Comparison of ENCODE assay signal across 1 cellular context in genomic region chr21:46458315-46459023, GRCh38.
TF ChIP-seq lines count a peak whose summit lies in the region.

DIP2A (plus strand) TSS chr21:46458891; CDS start chr21:46459132, 241 bp downstream.

TF ChIP-seq in K562, 482 proteins besides CTCF, POLR2A, EP300 and RAD21 (continued from another document and continues in another):
- TF ChIP-seq PTRF (tag; IDR thresholded peaks at IDR 0.05) (no peak), ZNF707 (CRISPR knock-in tag; conservative IDR thresholded peaks at IDR 0.05) (no peak), ZBTB9 (CRISPR knock-in tag; IDR thresholded peaks at IDR 0.05) (peak; percentile 88), ZNF263 (CRISPR knock-in tag; IDR thresholded peaks at IDR 0.05; ENCODE audit: borderline replicate concordance) (peak; percentile 89), DMBX1 (CRISPR knock-in tag; IDR thresholded peaks at IDR 0.05; ENCODE audit: borderline replicate concordance) (peak; percentile 89), RFX7 (CRISPR knock-in tag; IDR thresholded peaks at IDR 0.05) (peak; percentile 74; the same call in 1 of the 2 replicates), ZNF197 (CRISPR knock-in tag; IDR thresholded peaks at IDR 0.05; ENCODE audit: low read depth) (peak; percentile 66), BRF1 (IDR thresholded peaks at IDR 0.05; ENCODE audit: borderline replicate concordance, extremely low read depth, insufficient read length) (no peak), BDP1 (IDR thresholded peaks at IDR 0.05; ENCODE audit: insufficient read depth, insufficient read length) (no peak), FOS (IDR thresholded peaks at IDR 0.05; ENCODE audit: extremely low read depth, insufficient read length) (peak; percentile 75), ZBTB49 (CRISPR knock-in tag; IDR thresholded peaks at IDR 0.05; ENCODE audit: borderline replicate concordance) (no peak), RBM25 (IDR thresholded peaks at IDR 0.05; ENCODE audit: low read depth, low read length, severe bottlenecking) (peak; percentile 97), NCOA4 (IDR thresholded peaks at IDR 0.05; ENCODE audit: partially characterized antibody) (no peak), SRSF1 (IDR thresholded peaks at IDR 0.05; ENCODE audit: low read depth, low read length) (no peak), SNAPC5 (CRISPR knock-in tag; IDR thresholded peaks at IDR 0.05) (no peak), ZNF41 (CRISPR knock-in tag; conservative IDR thresholded peaks at IDR 0.05) (no peak), IFI16 (CRISPR knock-in tag; IDR thresholded peaks at IDR 0.05) (no peak), KLF1 (tag; IDR thresholded peaks at IDR 0.05) (peak; percentile 94), SRF (CRISPR knock-in tag; IDR thresholded peaks at IDR 0.05) (no peak; a peak in 1 of 4 replicates), ZNF785 (CRISPR knock-in tag; IDR thresholded peaks at IDR 0.05) (no peak), GTF2E2 (tag; IDR thresholded peaks at IDR 0.05) (peak; percentile 97; the same call in 1 of the 2 replicates), TBL1XR1 (IDR thresholded peaks at IDR 0.05; ENCODE audit: low read length in 2 of 2) (peak in 1 of 2 experiments; percentile 29; a peak in 1 of 4 replicates), CXXC5 (CRISPR knock-in tag; IDR thresholded peaks at IDR 0.05) (peak; percentile 96), ZNF274 (IDR thresholded peaks at IDR 0.05; ENCODE audit: borderline replicate concordance, low read depth, low read length) (no peak), ESRRA (IDR thresholded peaks at IDR 0.05; ENCODE audit: borderline replicate concordance, low read depth) (peak; percentile 100), BRD4 (IDR thresholded peaks at IDR 0.05) (peak; percentile 94; the same call in 1 of the 2 replicates), ZNF143 (CRISPR knock-in tag; IDR thresholded peaks at IDR 0.05) (peak; percentile 83), ERF (CRISPR knock-in tag; IDR thresholded peaks at IDR 0.05) (peak; percentile 96), GATAD2A (IDR thresholded peaks at IDR 0.05) (peak; percentile 64; the same call in 1 of the 2 replicates), RBM39 (optimal IDR thresholded peaks at IDR 0.05; ENCODE audit: low read depth, low read length) (no peak), NCOA1 (IDR thresholded peaks at IDR 0.05; ENCODE audit: low read depth) (no peak), ZC3H11A (IDR thresholded peaks at IDR 0.05; ENCODE audit: low read depth, low read length) (no peak), TCF15 (CRISPR knock-in tag; IDR thresholded peaks at IDR 0.05) (0 out of 2 replicates have a peak, but pooled peaks have one; percentile 31), NR1H2 (CRISPR knock-in tag; IDR thresholded peaks at IDR 0.05) (peak; percentile 65; the same call in 1 of the 2 replicates), THRB (CRISPR knock-in tag; conservative IDR thresholded peaks at IDR 0.05) (no peak), STAT5B (CRISPR knock-in tag; IDR thresholded peaks at IDR 0.05) (no peak), FOXP1 (CRISPR knock-in tag; IDR thresholded peaks at IDR 0.05) (peak; percentile 68; the same call in 1 of the 2 replicates), CBX5 (IDR thresholded peaks at IDR 0.05; ENCODE audit: borderline replicate concordance, low read depth) (no peak), MEF2A (IDR thresholded peaks at IDR 0.05; ENCODE audit: control insufficient read depth, low read depth, low read length) (no peak), MYBL2 (IDR thresholded peaks at IDR 0.05; ENCODE audit: low read depth) (no peak; the same call in 1 of the 2 replicates), MYBL2 (CRISPR knock-in tag; IDR thresholded peaks at IDR 0.05; ENCODE audit: borderline replicate concordance) (no peak), ZNF592 (IDR thresholded peaks at IDR 0.05) (peak; percentile 78), MECOM (CRISPR knock-in tag; IDR thresholded peaks at IDR 0.05) (no peak), PML (IDR thresholded peaks at IDR 0.05; ENCODE audit: low read length) (peak; percentile 73), RBM34 (IDR thresholded peaks at IDR 0.05; ENCODE audit: borderline replicate concordance, insufficient read depth, low read length) (no peak), KLF10 (CRISPR knock-in tag; IDR thresholded peaks at IDR 0.05) (no peak), CHAMP1 (IDR thresholded peaks at IDR 0.05) (no peak), NBN (IDR thresholded peaks at IDR 0.05; ENCODE audit: low read depth) (peak; percentile 69; the same call in 1 of the 2 replicates), NFIC (IDR thresholded peaks at IDR 0.05) (peak; percentile 54; the same call in 1 of the 2 replicates), NCOA6 (IDR thresholded peaks at IDR 0.05) (no peak), ZNF655 (CRISPR knock-in tag; IDR thresholded peaks at IDR 0.05) (no peak), HNRNPH1 (optimal IDR thresholded peaks at IDR 0.05; ENCODE audit: low read depth, low read length) (no peak), ZNF280B (CRISPR knock-in tag; IDR thresholded peaks at IDR 0.05) (no peak), PRMT5 (CRISPR knock-in tag; IDR thresholded peaks at IDR 0.05) (no peak), E2F1 (CRISPR knock-in tag; IDR thresholded peaks at IDR 0.05) (peak; percentile 96), HDAC6 (IDR thresholded peaks at IDR 0.05; ENCODE audit: low read depth, low read length) (0 out of 2 replicates have a peak, but pooled peaks have one; percentile 26)
